Comparison of ENCODE assay signal across 8 cellular contexts in genomic region chr1:205630241-205630640, GRCh38. TPM values are rescaled to one million over a fixed set of nuclear protein-coding genes. Genes with fewer than 3 reads are reported as not detected.
A peak's percentile ranks its signal among the peaks of the same experiment; 100 is the strongest.
DNase-seq lines count a peak whose midpoint lies in the region; ATAC-seq, FAIRE-seq and TF ChIP-seq lines count a peak whose summit lies in the region.

No MANE protein-coding gene starts in this region.

- H3K27me3 ChIP-seq in KMS-11 (ENCODE audit: insufficient read depth, low read depth) (no peaks in the 10 kb centered on the region), bronchial epithelial cell (ENCODE audit: control insufficient read depth, insufficient read depth, low read length) (no peaks in the 10 kb centered on the region), mononuclear cell (ENCODE audit: insufficient read depth, low read length) (no peaks in the 10 kb centered on the region)

- ATAC-seq in HG03378 (IDR thresholded peaks at IDR 0.05; ENCODE audit: unreplicated experiment): no peak
- ATAC-seq in HG03039 (IDR thresholded peaks at IDR 0.05; ENCODE audit: unreplicated experiment): no peak

- H2AFZ ChIP-seq in KMS-11 (ENCODE audit: low read depth): no peak overlapping the region

- no peaks in the 10 kb centered on the region for H3K9me3 ChIP-seq in mononuclear cell (ENCODE audit: low read depth, low read length)

- H3K36me3 ChIP-seq in KMS-11 (ENCODE audit: insufficient read depth) (no peaks in the 10 kb centered on the region), bronchial epithelial cell (ENCODE audit: control insufficient read depth, insufficient read depth, low read length) (no peaks in the 10 kb centered on the region)

- DNase-seq in AG09309 (ENCODE audit: low read depth) (no peak), bronchial epithelial cell (ENCODE audit: low read depth) (no peak), mucosa of gallbladder (ENCODE audit: low spot score) (no peak), NCI-H1694 treated with DMSO at 0.1 percent for 48 hours (lab: John Stamatoyannopoulos, UW) (no peak)

- TF ChIP-seq CTCF in AG09309 (IDR thresholded peaks at IDR 0.05; ENCODE audit: control insufficient read depth, insufficient read depth, low read depth, low read length, missing control alignments): no peak
- no peak for TF ChIP-seq CTCF in KMS-11 (conservative IDR thresholded peaks at IDR 0.05; ENCODE audit: low read depth, low read length)
- no peak for TF ChIP-seq CTCF in bronchial epithelial cell (IDR thresholded peaks at IDR 0.05; ENCODE audit: insufficient read depth, low read length, severe bottlenecking)

- peaks cover 6% of the 10 kb centered on the region; the same call in 1 of the 2 replicates for H4K20me1 ChIP-seq in KMS-11 (ENCODE audit: insufficient read depth)

- H3K4me2 ChIP-seq in KMS-11: peak overlapping the region; percentile 89

- FAIRE-seq in bronchial epithelial cell (lab: Jason Lieb, UNC): no peak

- H3K4me3 ChIP-seq in AG09309 (ENCODE audit: control insufficient read depth, low read depth, low read length): peak overlapping the region; percentile 54
- H3K4me3 ChIP-seq in KMS-11 (IDR thresholded peaks at IDR 0.05; ENCODE audit: insufficient read depth, low read depth, low read length): peak overlapping the region; percentile 53
- peak overlapping the region; percentile 76 for H3K4me3 ChIP-seq in bronchial epithelial cell (ENCODE audit: low read depth, low read length)
- peak overlapping the region; percentile 69 for H3K4me3 ChIP-seq in mononuclear cell (ENCODE audit: low read length)

- peak overlapping the region; percentile 91 for H3K9ac ChIP-seq in KMS-11

- H3K4me1 ChIP-seq in KMS-11 (ENCODE audit: low read depth, poor library complexity, severe bottlenecking) (peaks cover 49% of the 10 kb centered on the region), mononuclear cell (ENCODE audit: insufficient read depth, low read length) (peaks cover 60% of the 10 kb centered on the region)

- peaks cover 58% of the 10 kb centered on the region for H3K79me2 ChIP-seq in KMS-11 (ENCODE audit: insufficient read depth, low read depth)

- H3K27ac ChIP-seq in KMS-11: peak overlapping the region; percentile 97

RNA-seq across cellular contexts. Expression of gene ELK4, which starts 1.6 kb away (rescaled TPM):
- total RNA-seq in bronchial epithelial cell (10.2 and 10.8 TPM in 2 replicates), mononuclear cell (74.4 TPM), mucosa of gallbladder (74.8 TPM)

RNA-seq across cellular contexts. Expression of gene SLC45A3, which starts 50.1 kb away (rescaled TPM):
- 0.77 and 0.79 TPM in 2 replicates for total RNA-seq in bronchial epithelial cell
- total RNA-seq in mononuclear cell: 2.0 TPM
- total RNA-seq in mucosa of gallbladder: 13.6 TPM
